In genomic region chr16:14186007-14186953, GRCh38 we compare ENCODE assay signal across 9 cellular contexts.
A peak's percentile ranks its signal among the peaks of the same experiment; 100 is the strongest.
DNase-seq lines count a peak whose midpoint lies in the region; ATAC-seq and TF ChIP-seq lines count a peak whose summit lies in the region.
"Had no signal": no experiment of that assay in that cellular context is flagged by ENCODE, and none has a peak within 500 bp of the region (broad histone marks: within the 10 kb centered on the region; RNA-seq: fewer than 3 reads in every experiment).

No MANE protein-coding gene starts in this region.

- ATAC-seq in GM21576 (IDR thresholded peaks at IDR 0.05; ENCODE audit: unreplicated experiment): no peak

- intact Hi-C loops in activated T-helper 2 cell treated with anti-CD3 and anti-CD28 coated beads, Interferon-gamma antibody, Interleukin-2, Interleukin-4, amounts not matched to agents 10 μg/mL and 5 μg/mL and 100 μg/mL, durations not matched to agents 14 hours and 24 hours and 36 hours (cut with micrococcal nuclease): no loop called here
- intact Hi-C loops in left ventricle myocardium inferior (cut with micrococcal nuclease): loop anchor here (10.0 kb wide), 2 partner anchors 171 to 251 kb away; no protein-coding TSS in a partner anchor

- H3K9me3 ChIP-seq in left ventricle myocardium inferior (replicated peaks): no peaks in the 10 kb centered on the region

- no peaks in the 10 kb centered on the region for H3K9me3 Mint-ChIP-seq in activated T-helper 2 cell treated with anti-CD3 and anti-CD28 coated beads, Interferon-gamma antibody, Interleukin-2, Interleukin-4, amounts not matched to agents 10 μg/mL and 5 μg/mL and 100 μg/mL, durations not matched to agents 14 hours and 24 hours and 36 hours
- H3K9me3 Mint-ChIP-seq: IgD-negative memory B cell had no signal

- H3K36me3 ChIP-seq in left ventricle myocardium inferior: no peaks in the 10 kb centered on the region

- H3K27ac ChIP-seq in left ventricle myocardium inferior (replicated peaks): peak overlapping the region; percentile 83

- no peaks in the 10 kb centered on the region for H3K27me3 ChIP-seq in left ventricle myocardium inferior (ENCODE audit: low read depth)

- peak; percentile 13 for DNase-seq in COLO829 (ENCODE audit: low spot score)
- peak; percentile 55 for DNase-seq in Jurkat, Clone E6-1 (ENCODE audit: low read depth, low spot score)
- no peak for DNase-seq in activated T-helper 2 cell treated with anti-CD3 and anti-CD28 coated beads, Interferon-gamma antibody, Interleukin-2, Interleukin-4, amounts not matched to agents 10 μg/mL and 5 μg/mL and 100 μg/mL, durations not matched to agents 14 hours and 24 hours and 36 hours (ENCODE audit: low spot score)
- peak; percentile 31 for DNase-seq in left ventricle myocardium inferior
- peak; percentile 5 for DNase-seq in pulmonary artery endothelial cell (ENCODE audit: low read depth, low spot score)
- DNase-seq in stimulated activated CD4-positive, alpha-beta T cell treated with anti-CD3 and anti-CD28 coated beads, Interleukin-2, amount 100 ng/mL, for 24 hours: no peak
- no peak for DNase-seq in HPDE6-E6E7 (ENCODE audit: extremely low spot score)

- H3K36me3 Mint-ChIP-seq in activated T-helper 2 cell treated with anti-CD3 and anti-CD28 coated beads, Interferon-gamma antibody, Interleukin-2, Interleukin-4, amounts not matched to agents 10 μg/mL and 5 μg/mL and 100 μg/mL, durations not matched to agents 14 hours and 24 hours and 36 hours (ENCODE audit: low read depth): no peaks in the 10 kb centered on the region

- peak overlapping the region; percentile 19 for H3K4me3 Mint-ChIP-seq in activated T-helper 2 cell treated with anti-CD3 and anti-CD28 coated beads, Interferon-gamma antibody, Interleukin-2, Interleukin-4, amounts not matched to agents 10 μg/mL and 5 μg/mL and 100 μg/mL, durations not matched to agents 14 hours and 24 hours and 36 hours (ENCODE audit: low read depth)
- H3K4me3 Mint-ChIP-seq: IgD-negative memory B cell had no signal

- peaks cover 95% of the 10 kb centered on the region for H3K4me1 ChIP-seq in left ventricle myocardium inferior

- peaks cover 7% of the 10 kb centered on the region for H3K4me1 Mint-ChIP-seq in activated T-helper 2 cell treated with anti-CD3 and anti-CD28 coated beads, Interferon-gamma antibody, Interleukin-2, Interleukin-4, amounts not matched to agents 10 μg/mL and 5 μg/mL and 100 μg/mL, durations not matched to agents 14 hours and 24 hours and 36 hours (ENCODE audit: low read depth)
- H3K4me1 Mint-ChIP-seq: IgD-negative memory B cell had no signal

- no peak overlapping the region for H3K27ac Mint-ChIP-seq in activated T-helper 2 cell treated with anti-CD3 and anti-CD28 coated beads, Interferon-gamma antibody, Interleukin-2, Interleukin-4, amounts not matched to agents 10 μg/mL and 5 μg/mL and 100 μg/mL, durations not matched to agents 14 hours and 24 hours and 36 hours

- H3K27me3 Mint-ChIP-seq in activated T-helper 2 cell treated with anti-CD3 and anti-CD28 coated beads, Interferon-gamma antibody, Interleukin-2, Interleukin-4, amounts not matched to agents 10 μg/mL and 5 μg/mL and 100 μg/mL, durations not matched to agents 14 hours and 24 hours and 36 hours (ENCODE audit: low read depth): no peaks in the 10 kb centered on the region
- H3K27me3 Mint-ChIP-seq: IgD-negative memory B cell had no signal

- TF ChIP-seq CTCF in left ventricle myocardium inferior (IDR thresholded peaks at IDR 0.05; ENCODE audit: borderline replicate concordance): peak; percentile 65

- H3K4me3 ChIP-seq in Jurkat, Clone E6-1 (ENCODE audit: low read length): no peak overlapping the region
- peak overlapping the region; percentile 62 for H3K4me3 ChIP-seq in left ventricle myocardium inferior

Comparison
In these comparisons a context has a peak if more than half of its experiments do, and no peak if none do; other contexts are left out.
1. DNase-seq: peak in COLO829 (single experiment), Jurkat, Clone E6-1 (single experiment), left ventricle myocardium inferior (single experiment) and pulmonary artery endothelial cell (single experiment); none in activated T-helper 2 cell treated with anti-CD3 and anti-CD28 coated beads, Interferon-gamma antibody, Interleukin-2, Interleukin-4, amounts not matched to agents 10 μg/mL and 5 μg/mL and 100 μg/mL, durations not matched to agents 14 hours and 24 hours and 36 hours (single experiment), stimulated activated CD4-positive, alpha-beta T cell treated with anti-CD3 and anti-CD28 coated beads, Interleukin-2, amount 100 ng/mL, for 24 hours (0 of 2) and HPDE6-E6E7 (single experiment).